In genomic region chr19:12890787-12891552, GRCh38 we compare ENCODE assay signal across 8 cellular contexts. TPM values are rescaled to one million over a fixed set of nuclear protein-coding genes. Genes with fewer than 3 reads are reported as not detected.
DNase-seq lines count a peak whose midpoint lies in the region; ATAC-seq and TF ChIP-seq lines count a peak whose summit lies in the region.

TSS of gene GCDH (plus strand) at chr19:12891160. CDS start at chr19:12891305, 145 bp downstream.

- H3K27ac Mint-ChIP-seq in neural progenitor cell: peak within 1 kb of the TSS; percentile 98

- DNase-seq in GDM1 (lab: John Stamatoyannopoulos, UW) (peak; percentile 97), HCT116 (ENCODE audit: low read depth, low spot score) (peak; percentile 98), MV-4-11 (lab: John Stamatoyannopoulos, UW) (peak; percentile 100), SK-MEL-5 (ENCODE audit: low read depth, low spot score) (peak; percentile 98), foreskin keratinocyte (peak; percentile 98 to 99), neural progenitor cell (ENCODE audit: low spot score) (peak; percentile 99), stromal cell of bone marrow (ENCODE audit: low read depth) (peak; percentile 99)
- peak; percentile 96 for DNase-seq in activated naive CD4-positive, alpha-beta T cell treated with Interleukin-2 at 50 U/mL for 16 hours

- peaks cover 6% of the 10 kb centered on the region for H3K9me3 Mint-ChIP-seq in neural progenitor cell

- no peaks in the 10 kb centered on the region for H3K27me3 ChIP-seq in HCT116 (ENCODE audit: insufficient read depth, low read length)
- H3K27me3 ChIP-seq in foreskin keratinocyte: no peaks in the 10 kb centered on the region
- peaks cover 20% of the 10 kb centered on the region for H3K27me3 ChIP-seq in neural progenitor cell

- H3K79me2 ChIP-seq in HCT116 (ENCODE audit: insufficient read depth, low read length): peaks cover 9% of the 10 kb centered on the region; the same call in 1 of the 2 replicates
- H3K79me2 ChIP-seq in neural progenitor cell (ENCODE audit: low read depth): peaks cover 22% of the 10 kb centered on the region

- in situ Hi-C loops in SK-MEL-5 (cut with HindIII; ENCODE audit: low pct_unique_long_range_greater_than_20kb, low sequenced_read_pairs): no loop called here

- peaks cover 12% of the 10 kb centered on the region for H3F3A ChIP-seq in neural progenitor cell (ENCODE audit: low read depth)

- H3K9me3 ChIP-seq in HCT116 (ENCODE audit: control insufficient read depth in 1 of 2, insufficient read depth in 1 of 2, low read depth in 1 of 2, low read length in 2 of 2) (no peaks in the 10 kb centered on the region), neural progenitor cell (ENCODE audit: low read depth) (no peaks in the 10 kb centered on the region)

- peaks cover 2 to 5% of the 10 kb centered on the region in 2 experiments; a peak in 2 of 4 replicates for H3K36me3 ChIP-seq in HCT116 (ENCODE audit: control insufficient read depth in 1 of 2, insufficient read depth in 2 of 2, low read length in 2 of 2)
- no peaks in the 10 kb centered on the region for H3K36me3 ChIP-seq in neural progenitor cell

- H3K4me1 ChIP-seq in HCT116 (ENCODE audit: control insufficient read depth in 1 of 2, insufficient read depth in 2 of 2, low read length in 2 of 2): peaks cover 8 to 17% of the 10 kb centered on the region in 2 experiments; a peak in 3 of 4 replicates
- no peaks in the 10 kb centered on the region for H3K4me1 ChIP-seq in foreskin keratinocyte
- H3K4me1 ChIP-seq in neural progenitor cell: peaks cover 8% of the 10 kb centered on the region

- ATAC-seq in HCT116: peak; percentile 95
- peak; percentile 92 for ATAC-seq in foreskin keratinocyte

- H3K4me1 Mint-ChIP-seq in neural progenitor cell: peaks cover 21% of the 10 kb centered on the region

- intact Hi-C loops in HCT116 (cut with micrococcal nuclease): loop anchor here (2.0 kb wide), 1 partner anchor 48 kb away; the partner anchor contains the start of gene CALR

- H2AFZ ChIP-seq in HCT116 (ENCODE audit: low read depth, low read length, poor library complexity, severe bottlenecking) (no peak within 1 kb of the TSS), neural progenitor cell (replicated peaks) (no peak within 1 kb of the TSS)

- RAD21 ChIA-PET in HCT116 (lab: Charles Lee; ENCODE audit: low non-redundant PET in 1 of 2, low total read pairs in 2 of 2, uncharacterized antibody in 2 of 2, unreplicated experiment in 2 of 2): interaction anchor here in 1 of 2 experiments (0.9 kb wide), 1 partner anchor 21 kb away, joined by 5 read pairs; no protein-coding TSS in a partner anchor

- POLR2A ChIA-PET in HCT116 (lab: Charles Lee): interaction anchor here (0.9 to 1.7 kb wide), 6 partner anchors 8 to 49 kb away, joined by 3 to 14 read pairs (median 4); partner anchors contain the start of gene DNASE2

- TF ChIP-seq RAD21 in HCT116 (IDR thresholded peaks at IDR 0.05; ENCODE audit: low read depth): no peak

- H3K4me3 Mint-ChIP-seq in neural progenitor cell: peak within 1 kb of the TSS; percentile 98

- CTCF ChIA-PET in HCT116 (lab: Charles Lee): interaction anchor here (1.0 to 1.1 kb wide), 5 partner anchors 8 to 133 kb away, joined by 3 to 6 read pairs (median 4); no protein-coding TSS in a partner anchor

- H3K4me2 ChIP-seq in HCT116 (ENCODE audit: low read length): peak within 1 kb of the TSS; percentile 89
- H3K4me2 ChIP-seq in neural progenitor cell: peak within 1 kb of the TSS; percentile 94

- H3K4me3 ChIP-seq in HCT116 (replicated peaks in 1 of 2; ENCODE audit: low read depth in 1 of 2, low read length in 2 of 2) (peak within 1 kb of the TSS; percentile 80 to 95), neural progenitor cell (peak within 1 kb of the TSS; percentile 74)

- H3K27ac ChIP-seq in HCT116 (ENCODE audit: low read depth, low read length) (peak within 1 kb of the TSS; percentile 31; the same call in 1 of the 2 replicates), foreskin keratinocyte (no peak within 1 kb of the TSS), neural progenitor cell (peak within 1 kb of the TSS; percentile 6)

- TF ChIP-seq CTCF in HCT116 (IDR thresholded peaks at IDR 0.05 in 2 of 3, conservative IDR thresholded peaks at IDR 0.05 in 1 of 3; ENCODE audit: borderline replicate concordance in 1 of 3, insufficient read depth in 1 of 3, low read depth in 2 of 3, low read length in 2 of 3) (no peak), foreskin keratinocyte (conservative IDR thresholded peaks at IDR 0.05) (no peak), neural progenitor cell (IDR thresholded peaks at IDR 0.05) (no peak)

- H3K27me3 Mint-ChIP-seq in neural progenitor cell (ENCODE audit: insufficient read depth, low read depth): peaks cover 26% of the 10 kb centered on the region

- H3K9ac ChIP-seq in HCT116 (ENCODE audit: low read length): peak within 1 kb of the TSS; percentile 74
- peak within 1 kb of the TSS; percentile 17 for H3K9ac ChIP-seq in neural progenitor cell

- H4K20me1 ChIP-seq in HCT116 (ENCODE audit: insufficient read depth): no peaks in the 10 kb centered on the region
- H4K20me1 ChIP-seq in neural progenitor cell (ENCODE audit: low read depth): peaks cover 12% of the 10 kb centered on the region

- H3K36me3 Mint-ChIP-seq in neural progenitor cell: peaks cover 10% of the 10 kb centered on the region

- no peaks in the 10 kb centered on the region for H3K9me2 ChIP-seq in HCT116 (ENCODE audit: insufficient read depth)

- BruUV-seq in HCT116 (replicated peaks; lab: Mats Ljungman, UMichigan): no TSS peak

- no peak for TF ChIP-seq POLR2A in HCT116 (IDR thresholded peaks at IDR 0.05; ENCODE audit: borderline replicate concordance, extremely low read depth, insufficient read depth, insufficient read length)

TF ChIP-seq in HCT116, 20 proteins besides CTCF, POLR2A, EP300 and RAD21:
- TF ChIP-seq SIN3A (IDR thresholded peaks at IDR 0.05; ENCODE audit: low read depth): peak; percentile 98
- TF ChIP-seq EGR1 (IDR thresholded peaks at IDR 0.05; ENCODE audit: low read depth): peak; percentile 24; the same call in 1 of the 2 replicates
- no peak; the same call in 1 of the 2 replicates for TF ChIP-seq ELF1 (IDR thresholded peaks at IDR 0.05; ENCODE audit: borderline replicate concordance, low read depth)
- peak; percentile 75 for TF ChIP-seq SRF (IDR thresholded peaks at IDR 0.05; ENCODE audit: low read depth)
- TF ChIP-seq EZH2 (IDR thresholded peaks at IDR 0.05): no peak
- TF ChIP-seq ZFX (IDR thresholded peaks at IDR 0.05): peak; percentile 28; the same call in 1 of the 2 replicates
- peak; percentile 75 for TF ChIP-seq POLR2AphosphoS5 (IDR thresholded peaks at IDR 0.05; ENCODE audit: low read depth, low read length)
- TF ChIP-seq, protein P1, sequence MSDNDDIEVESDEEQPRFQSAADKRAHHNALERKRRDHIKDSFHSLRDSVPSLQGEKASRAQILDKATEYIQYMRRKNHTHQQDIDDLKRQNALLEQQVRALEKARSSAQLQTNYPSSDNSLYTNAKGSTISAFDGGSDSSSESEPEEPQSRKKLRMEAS (IDR thresholded peaks at IDR 0.05): peak; percentile 94
- TF ChIP-seq, protein P2, sequence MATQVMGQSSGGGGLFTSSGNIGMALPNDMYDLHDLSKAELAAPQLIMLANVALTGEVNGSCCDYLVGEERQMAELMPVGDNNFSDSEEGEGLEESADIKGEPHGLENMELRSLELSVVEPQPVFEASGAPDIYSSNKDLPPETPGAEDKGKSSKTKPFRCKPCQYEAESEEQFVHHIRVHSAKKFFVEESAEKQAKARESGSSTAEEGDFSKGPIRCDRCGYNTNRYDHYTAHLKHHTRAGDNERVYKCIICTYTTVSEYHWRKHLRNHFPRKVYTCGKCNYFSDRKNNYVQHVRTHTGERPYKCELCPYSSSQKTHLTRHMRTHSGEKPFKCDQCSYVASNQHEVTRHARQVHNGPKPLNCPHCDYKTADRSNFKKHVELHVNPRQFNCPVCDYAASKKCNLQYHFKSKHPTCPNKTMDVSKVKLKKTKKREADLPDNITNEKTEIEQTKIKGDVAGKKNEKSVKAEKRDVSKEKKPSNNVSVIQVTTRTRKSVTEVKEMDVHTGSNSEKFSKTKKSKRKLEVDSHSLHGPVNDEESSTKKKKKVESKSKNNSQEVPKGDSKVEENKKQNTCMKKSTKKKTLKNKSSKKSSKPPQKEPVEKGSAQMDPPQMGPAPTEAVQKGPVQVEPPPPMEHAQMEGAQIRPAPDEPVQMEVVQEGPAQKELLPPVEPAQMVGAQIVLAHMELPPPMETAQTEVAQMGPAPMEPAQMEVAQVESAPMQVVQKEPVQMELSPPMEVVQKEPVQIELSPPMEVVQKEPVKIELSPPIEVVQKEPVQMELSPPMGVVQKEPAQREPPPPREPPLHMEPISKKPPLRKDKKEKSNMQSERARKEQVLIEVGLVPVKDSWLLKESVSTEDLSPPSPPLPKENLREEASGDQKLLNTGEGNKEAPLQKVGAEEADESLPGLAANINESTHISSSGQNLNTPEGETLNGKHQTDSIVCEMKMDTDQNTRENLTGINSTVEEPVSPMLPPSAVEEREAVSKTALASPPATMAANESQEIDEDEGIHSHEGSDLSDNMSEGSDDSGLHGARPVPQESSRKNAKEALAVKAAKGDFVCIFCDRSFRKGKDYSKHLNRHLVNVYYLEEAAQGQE (IDR thresholded peaks at IDR 0.05; ENCODE audit: low read depth): no peak
- TF ChIP-seq SP1 (IDR thresholded peaks at IDR 0.05; ENCODE audit: low read depth): peak; percentile 100
- TF ChIP-seq FOSL1 (IDR thresholded peaks at IDR 0.05; ENCODE audit: low read depth): no peak

RNA-seq across cellular contexts. Expression of gene GCDH, which starts in this region (rescaled TPM):
- total RNA-seq in HCT116 (2021; ENCODE audit: unreplicated experiment): 23.2 TPM
- polyA plus RNA-seq in HCT116 (2012): 19.1 and 19.8 TPM in 2 replicates
- 14.2 and 20.5 TPM in 2 replicates for total RNA-seq in SK-MEL-5 (2014; rRNA removed; shearing (Covaris generic))
- polyA plus RNA-seq in SK-MEL-5 (2015; cell fraction: cytosol; rRNA removed): 36.7 and 41.0 TPM in 2 replicates
- 86.1 and 99.5 TPM in 2 replicates for polyA plus RNA-seq in SK-MEL-5 (2015; cell fraction: nucleus; rRNA removed)
- total RNA-seq in foreskin keratinocyte: 18.6 and 21.5 TPM in 2 replicates
- polyA plus RNA-seq in foreskin keratinocyte: 17.8 and 21.4 TPM in 2 replicates
- total RNA-seq in neural progenitor cell (ENCODE audit: low replicate concordance): 39.5 and 75.0 TPM in 2 replicates
